8 cellular contexts compared by ENCODE assay signal in genomic region chr5:157744055-157745011, GRCh38. TPM values are rescaled to one million over a fixed set of nuclear protein-coding genes. Genes with fewer than 3 reads are reported as not detected.
DNase-seq lines count a peak whose midpoint lies in the region; ATAC-seq and TF ChIP-seq lines count a peak whose summit lies in the region.

No MANE protein-coding gene starts in this region.

- no peaks in the 10 kb centered on the region for H3K36me3 ChIP-seq in CD8-positive, alpha-beta T cell (ENCODE audit: insufficient read depth, low read length)
- H3K36me3 ChIP-seq in neural progenitor cell: no peaks in the 10 kb centered on the region

- TF ChIP-seq CTCF in CD8-positive, alpha-beta T cell (IDR thresholded peaks at IDR 0.05): no peak
- TF ChIP-seq CTCF in fibroblast of pulmonary artery (IDR thresholded peaks at IDR 0.05; ENCODE audit: low read length, missing control alignments) (no peak), neural progenitor cell (IDR thresholded peaks at IDR 0.05) (no peak)

- H3K4me3 Mint-ChIP-seq in CD8-positive, alpha-beta T cell: peak overlapping the region; percentile 92
- peak overlapping the region; percentile 87 for H3K4me3 Mint-ChIP-seq in activated CD4-positive, alpha-beta memory T cell treated with anti-CD3 and anti-CD28 coated beads for 36 hours
- peak overlapping the region; percentile 98 for H3K4me3 Mint-ChIP-seq in neural progenitor cell

- peaks cover 11% of the 10 kb centered on the region for H3K36me3 Mint-ChIP-seq in CD8-positive, alpha-beta T cell
- peaks cover 9% of the 10 kb centered on the region for H3K36me3 Mint-ChIP-seq in activated CD4-positive, alpha-beta memory T cell treated with anti-CD3 and anti-CD28 coated beads for 36 hours
- H3K36me3 Mint-ChIP-seq in neural progenitor cell: peaks cover 4% of the 10 kb centered on the region

- H3K9me3 ChIP-seq in CD8-positive, alpha-beta T cell (ENCODE audit: low read length): no peaks in the 10 kb centered on the region
- no peaks in the 10 kb centered on the region for H3K9me3 ChIP-seq in neural progenitor cell (ENCODE audit: low read depth)

- CTCF ChIA-PET in CD8-positive, alpha-beta T cell (lab: Charles Lee): interaction anchor here (0.6 to 3.0 kb wide), 23 partner anchors 9 to 580 kb away, joined by 3 to 24 read pairs (median 6); partner anchors contain the start of genes SOX30 and THG1L
- CTCF ChIA-PET in activated CD4-positive, alpha-beta memory T cell treated with anti-CD3 and anti-CD28 coated beads for 36 hours (lab: Charles Lee): interaction anchor here (0.8 to 4.1 kb wide), 42 partner anchors 9 to 431 kb away, joined by 3 to 57 read pairs (median 7); partner anchors contain the start of genes C5orf52, NIPAL4, SOX30 and THG1L

- POLR2A ChIA-PET in CD8-positive, alpha-beta T cell (lab: Charles Lee): interaction anchor here (1.4 to 3.0 kb wide), 2 partner anchors 13 to 601 kb away, joined by 4 to 17 read pairs; partner anchors contain the start of genes MED7 and THG1L
- POLR2A ChIA-PET in activated CD4-positive, alpha-beta memory T cell treated with anti-CD3 and anti-CD28 coated beads for 36 hours (lab: Charles Lee): interaction anchor here (1.4 to 1.5 kb wide), 3 partner anchors 13 to 148 kb away, joined by 3 to 9 read pairs (median 5); partner anchors contain the start of gene THG1L

- no peaks in the 10 kb centered on the region for H3K27me3 ChIP-seq in CD8-positive, alpha-beta T cell (ENCODE audit: insufficient read depth, low read length)
- peaks cover 15% of the 10 kb centered on the region for H3K27me3 ChIP-seq in neural progenitor cell

- no peaks in the 10 kb centered on the region for H3K27me3 Mint-ChIP-seq in CD8-positive, alpha-beta T cell (ENCODE audit: low read depth)
- H3K27me3 Mint-ChIP-seq in activated CD4-positive, alpha-beta memory T cell treated with anti-CD3 and anti-CD28 coated beads for 36 hours: no peaks in the 10 kb centered on the region
- H3K27me3 Mint-ChIP-seq in neural progenitor cell (ENCODE audit: insufficient read depth, low read depth): no peaks in the 10 kb centered on the region

- peak; percentile 1 for ATAC-seq in CD8-positive, alpha-beta T cell
- peak; percentile 44 for ATAC-seq in GM19395 (IDR thresholded peaks at IDR 0.05; ENCODE audit: unreplicated experiment)

- H3K4me1 Mint-ChIP-seq in CD8-positive, alpha-beta T cell (ENCODE audit: low read depth): peaks cover 26% of the 10 kb centered on the region
- H3K4me1 Mint-ChIP-seq in activated CD4-positive, alpha-beta memory T cell treated with anti-CD3 and anti-CD28 coated beads for 36 hours (ENCODE audit: low read depth): peaks cover 53% of the 10 kb centered on the region
- H3K4me1 Mint-ChIP-seq in neural progenitor cell: peaks cover 33% of the 10 kb centered on the region

- H3K4me3 ChIP-seq in CD8-positive, alpha-beta T cell (ENCODE audit: low read depth, low read length): peak overlapping the region; percentile 70
- H3K4me3 ChIP-seq in fibroblast of pulmonary artery (replicated peaks; ENCODE audit: low read depth, low read length) (peak overlapping the region; percentile 68), neural progenitor cell (peak overlapping the region; percentile 98)

- no peaks in the 10 kb centered on the region for H3F3A ChIP-seq in neural progenitor cell (ENCODE audit: low read depth)

- no peaks in the 10 kb centered on the region for H4K20me1 ChIP-seq in neural progenitor cell (ENCODE audit: low read depth)

- DNase-seq in CD8-positive, alpha-beta T cell: peak in 3 of 7 experiments; percentile 12 to 53 (median 17)
- peak; percentile 24 for DNase-seq in HT-29 (ENCODE audit: low spot score)
- peak; percentile 44 for DNase-seq in activated CD4-positive, alpha-beta memory T cell treated with anti-CD3 and anti-CD28 coated beads for 36 hours
- no peak for DNase-seq in fibroblast of pulmonary artery (ENCODE audit: low read depth)
- no peak for DNase-seq in neural progenitor cell (ENCODE audit: low spot score)
- DNase-seq in NOMO-1 treated with DMSO at 0.1 percent for 48 hours (lab: John Stamatoyannopoulos, UW; ENCODE audit: unreplicated experiment): no peak
- DNase-seq in foreskin melanocyte: no peak

- intact Hi-C loops in CD8-positive, alpha-beta T cell (cut with DNase I, micrococcal nuclease): loop anchor here (5.0 to 10.0 kb wide), 3 partner anchors 402 to 1360 kb away; no protein-coding TSS in a partner anchor
- intact Hi-C loops in activated CD4-positive, alpha-beta memory T cell treated with anti-CD3 and anti-CD28 coated beads for 36 hours (cut with micrococcal nuclease): loop anchor here (1.0 to 5.0 kb wide), 3 partner anchors 140 to 267 kb away; no protein-coding TSS in a partner anchor

- H3K4me2 ChIP-seq in neural progenitor cell: peak overlapping the region; percentile 92

- peak overlapping the region; percentile 68 for H3K9ac ChIP-seq in neural progenitor cell

- peak overlapping the region; percentile 86 for H3K27ac Mint-ChIP-seq in CD8-positive, alpha-beta T cell
- peak overlapping the region; percentile 55 for H3K27ac Mint-ChIP-seq in activated CD4-positive, alpha-beta memory T cell treated with anti-CD3 and anti-CD28 coated beads for 36 hours
- H3K27ac Mint-ChIP-seq in neural progenitor cell: peak overlapping the region; percentile 70

- H3K9me3 Mint-ChIP-seq in CD8-positive, alpha-beta T cell: no peaks in the 10 kb centered on the region
- no peaks in the 10 kb centered on the region for H3K9me3 Mint-ChIP-seq in activated CD4-positive, alpha-beta memory T cell treated with anti-CD3 and anti-CD28 coated beads for 36 hours
- H3K9me3 Mint-ChIP-seq in neural progenitor cell: no peaks in the 10 kb centered on the region

- peak overlapping the region; percentile 99 for H2AFZ ChIP-seq in neural progenitor cell (replicated peaks)

- H3K27ac ChIP-seq in CD8-positive, alpha-beta T cell (ENCODE audit: low read depth, low read length): no peak overlapping the region
- H3K27ac ChIP-seq in neural progenitor cell: no peak overlapping the region

- peaks cover 13% of the 10 kb centered on the region for H3K4me1 ChIP-seq in CD8-positive, alpha-beta T cell (ENCODE audit: insufficient read depth, low read length)
- H3K4me1 ChIP-seq in neural progenitor cell: peaks cover 5% of the 10 kb centered on the region

- H3K79me2 ChIP-seq in neural progenitor cell (ENCODE audit: low read depth): no peaks in the 10 kb centered on the region

RNA-seq across cellular contexts. Expression of gene LSM11, which starts 0.8 kb away (rescaled TPM):
- total RNA-seq in CD8-positive, alpha-beta T cell: under 1 TPM; 0.44 to 0.65 TPM
- 3.0 and 3.1 TPM in 2 replicates for total RNA-seq in HT-29 (2014; rRNA removed; shearing (Covaris generic))
- total RNA-seq in activated CD4-positive, alpha-beta memory T cell treated with anti-CD3 and anti-CD28 coated beads for 36 hours: 1 to 10 TPM; 7.4 to 8.0 TPM
- total RNA-seq in neural progenitor cell (ENCODE audit: low replicate concordance): 10.7 and 13.6 TPM in 2 replicates

RNA-seq across cellular contexts. Expression of gene THG1L, which starts 13.1 kb away (rescaled TPM):
- total RNA-seq in CD8-positive, alpha-beta T cell: 1 to 10 TPM; 6.9 to 7.1 TPM
- 24.5 and 26.2 TPM in 2 replicates for total RNA-seq in HT-29 (2014; rRNA removed; shearing (Covaris generic))
- total RNA-seq in activated CD4-positive, alpha-beta memory T cell treated with anti-CD3 and anti-CD28 coated beads for 36 hours: 10 to 100 TPM; 28.6 to 33.5 TPM
- total RNA-seq in neural progenitor cell (ENCODE audit: low replicate concordance): 15.1 and 20.5 TPM in 2 replicates

Comparison
In these comparisons a context has a peak if more than half of its experiments do, and no peak if none do; other contexts are left out.
1. DNase-seq: peak in HT-29 (single experiment) and activated CD4-positive, alpha-beta memory T cell treated with anti-CD3 and anti-CD28 coated beads for 36 hours (single experiment); none in fibroblast of pulmonary artery (single experiment), neural progenitor cell (single experiment), NOMO-1 treated with DMSO at 0.1 percent for 48 hours (single experiment) and foreskin melanocyte (single experiment).
2. Peak in every context shown above with its lines, with median percentiles within 50 percentile points of each other: H3K4me3 ChIP-seq, H3K27ac Mint-ChIP-seq and H3K4me3 Mint-ChIP-seq.